In genomic region chr9:68775003-68775730, GRCh38 we compare ENCODE assay signal across 19 cellular contexts.
A peak's percentile ranks its signal among the peaks of the same experiment; 100 is the strongest.
DNase-seq lines count a peak whose midpoint lies in the region; ATAC-seq, FAIRE-seq and TF ChIP-seq lines count a peak whose summit lies in the region.
"Had no signal": no experiment of that assay in that cellular context is flagged by ENCODE, and none has a peak within 500 bp of the region (broad histone marks: within the 10 kb centered on the region; RNA-seq: fewer than 3 reads in every experiment).

No MANE protein-coding gene starts in this region.

- ATAC-seq in A549 (no peak), GM21717 (IDR thresholded peaks at IDR 0.05; ENCODE audit: unreplicated experiment) (no peak)
- ATAC-seq: left colon, Panc1 had no signal

- H3K9ac ChIP-seq in MM.1S (ENCODE audit: low read length), result no peak overlapping the region

- H3F3A ChIP-seq in MM.1S (ENCODE audit: insufficient read depth, low read length), result no peaks in the 10 kb centered on the region

- POLR2A ChIA-PET in A549 (lab: Yijun Ruan, JAX), result no interaction called here

- TF ChIP-seq EP300 in A549 (IDR thresholded peaks at IDR 0.05), result no peak

- CTCF ChIA-PET in A549 (lab: Yijun Ruan, JAX), result no interaction called here

- peaks cover 9% of the 10 kb centered on the region for H3K79me2 ChIP-seq in MM.1S (ENCODE audit: low read length)

- no peak for TF ChIP-seq CTCF in A549 (IDR thresholded peaks at IDR 0.05)
- TF ChIP-seq CTCF in MM.1S (IDR thresholded peaks at IDR 0.05; ENCODE audit: low read length), result no peak

- H3K27me3 ChIP-seq in MM.1S (replicated peaks; ENCODE audit: insufficient read depth, low read length), result no peaks in the 10 kb centered on the region
- H3K27me3 ChIP-seq: sigmoid colon, vagina had no signal

- no peaks in the 10 kb centered on the region for H3K9me2 ChIP-seq in MM.1S (replicated peaks; ENCODE audit: insufficient read depth, low read length)

- H3K4me2 ChIP-seq in A549, result no peak overlapping the region
- no peak overlapping the region for H3K4me2 ChIP-seq in MM.1S (ENCODE audit: low read depth, low read length)

- FAIRE-seq in A549 (lab: Jason Lieb, UNC), result no peak
- FAIRE-seq: TTC549 had no signal

- H3K9me3 ChIP-seq in A549, result no peaks in the 10 kb centered on the region
- no peaks in the 10 kb centered on the region for H3K9me3 ChIP-seq in MM.1S (replicated peaks; ENCODE audit: insufficient read depth, low read length)
- H3K9me3 ChIP-seq: sigmoid colon, vagina had no signal

- H3K4me3 ChIP-seq in A549, result no peak overlapping the region
- H3K4me3 ChIP-seq in MM.1S (ENCODE audit: low read length), result no peak overlapping the region
- H3K4me3 ChIP-seq: sigmoid colon, vagina had no signal

- H3K4me1 ChIP-seq in A549 (no peaks in the 10 kb centered on the region), MM.1S (ENCODE audit: low read length) (peaks cover 7% of the 10 kb centered on the region)

- H3K27ac ChIP-seq in A549, result no peak overlapping the region
- no peak overlapping the region for H3K27ac ChIP-seq in MM.1S (ENCODE audit: low read length)
- H3K27ac ChIP-seq: sigmoid colon, vagina had no signal

- H2AFZ ChIP-seq in MM.1S (ENCODE audit: low read length), result no peak overlapping the region

- H4K20me1 ChIP-seq in MM.1S (ENCODE audit: insufficient read depth, low read length), result no peaks in the 10 kb centered on the region

- no peak for DNase-seq in A549 (ENCODE audit: low read depth in 1 of 2, low spot score in 1 of 2)
- DNase-seq in LHCN-M2 (ENCODE audit: low read depth), result peak; percentile 66
- DNase-seq in amniotic epithelial cell (ENCODE audit: low read depth), result peak; percentile 27
- DNase-seq in glomerular visceral epithelial cell (ENCODE audit: extremely low spot score), result peak; percentile 21
- DNase-seq in MM.1S, result no peak
- no peak for DNase-seq in midbrain (lab: John Stamatoyannopoulos, UW)
- DNase-seq in AG08395 (ENCODE audit: low spot score), result no peak
- DNase-seq: activated CD4-positive, alpha-beta T cell treated with anti-CD3 and anti-CD28 coated beads, Interleukin-2, amount 50 U/mL, for 48 hours; activated naive CD4-positive, alpha-beta T cell treated with anti-CD3 and anti-CD28 coated beads for 36 hours; CD4-positive, alpha-beta T cell; DMS79; left colon; NCI-H2171 treated with DMSO at 0.1 percent for 48 hours; NCI-H82; sigmoid colon had no signal

- no peak for TF ChIP-seq RAD21 in A549 (conservative IDR thresholded peaks at IDR 0.05 in 1 of 2, IDR thresholded peaks at IDR 0.05 in 1 of 2)

- no peaks in the 10 kb centered on the region for H3K36me3 ChIP-seq in MM.1S (replicated peaks; ENCODE audit: insufficient read depth, low read length)
- H3K36me3 ChIP-seq: sigmoid colon, vagina had no signal

- no peak for TF ChIP-seq POLR2A in A549 (IDR thresholded peaks at IDR 0.05; ENCODE audit: low read length)

- WGBS in A549 (ENCODE audit: missing lambda C conversion rate), result 8% methylated on average over 5 of the region's 5 CpGs

TF ChIP-seq in A549, 52 proteins besides CTCF, POLR2A, EP300 and RAD21:
- peak; percentile 2 for TF ChIP-seq MAFK (IDR thresholded peaks at IDR 0.05; ENCODE audit: partially characterized antibody)
- no peak for TF ChIP-seq EHF (CRISPR knock-in tag; IDR thresholded peaks at IDR 0.05)
TF ChIP-seq in A549: peak in this region for 1.

Comparison
In these comparisons a context has a peak if more than half of its experiments do, and no peak if none do; other contexts are left out.
1. DNase-seq: peak in LHCN-M2 (single experiment), amniotic epithelial cell (single experiment) and glomerular visceral epithelial cell (single experiment); none in A549 (0 of 2), MM.1S (single experiment), midbrain (single experiment) and AG08395 (single experiment).